Comparison of ENCODE assay signal across 9 cellular contexts in the genomic region with DNA sequence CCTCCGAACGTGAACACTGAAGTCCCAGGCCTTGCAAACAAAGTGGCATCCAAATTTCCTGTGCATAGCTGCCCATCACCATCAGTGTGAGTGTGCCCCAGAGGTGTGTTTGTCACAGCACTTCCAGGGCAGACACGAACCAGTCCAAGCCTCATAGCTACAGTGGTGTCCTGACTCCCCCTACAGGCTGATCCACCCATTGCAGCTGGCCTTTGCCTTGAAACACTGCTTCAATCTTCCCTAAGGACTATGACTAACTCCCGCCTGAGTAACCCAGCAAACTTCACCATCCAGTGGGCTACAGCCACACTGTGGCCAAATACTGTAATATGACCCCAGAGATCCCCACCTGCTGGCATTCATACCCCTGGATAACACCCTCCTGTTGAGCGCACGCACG. TPM values are rescaled to one million over a fixed set of nuclear protein-coding genes. Genes with fewer than 3 reads are reported as not detected.
A peak's percentile ranks its signal among the peaks of the same experiment; 100 is the strongest.
DNase-seq lines count a peak whose midpoint lies in the region; ATAC-seq and TF ChIP-seq lines count a peak whose summit lies in the region.
"Had no signal": no experiment of that assay in that cellular context is flagged by ENCODE, and none has a peak within 500 bp of the region (broad histone marks: within the 10 kb centered on the region; RNA-seq: fewer than 3 reads in every experiment).

No MANE protein-coding gene starts in this region.

- H3K27ac Mint-ChIP-seq in activated CD8-positive, alpha-beta T cell treated with anti-CD3 and anti-CD28 coated beads, Interleukin-2, amount 10 ng/mL, durations not matched to agents 7 days and 5 days, result no peak overlapping the region
- peak overlapping the region in 5 of 6 donors; percentile 5 to 77 (median 61) for H3K27ac Mint-ChIP-seq in immature natural killer cell

- peaks cover 25% of the 10 kb centered on the region for H3K4me1 Mint-ChIP-seq in activated CD8-positive, alpha-beta T cell treated with anti-CD3 and anti-CD28 coated beads, Interleukin-2, amount 10 ng/mL, durations not matched to agents 7 days and 5 days (ENCODE audit: low read depth)
- H3K4me1 Mint-ChIP-seq in immature natural killer cell, result peaks cover 58 to 90% of the 10 kb centered on the region in 2 donors

- H3K27me3 Mint-ChIP-seq in activated CD8-positive, alpha-beta T cell treated with anti-CD3 and anti-CD28 coated beads, Interleukin-2, amount 10 ng/mL, durations not matched to agents 7 days and 5 days (ENCODE audit: low read depth), result no peaks in the 10 kb centered on the region
- peaks cover 6 to 14% (median 7%) of the 10 kb centered on the region in 3 donors for H3K27me3 Mint-ChIP-seq in immature natural killer cell (ENCODE audit: low read depth in 3 of 3)

- peaks cover 2% of the 10 kb centered on the region for H3K9me3 Mint-ChIP-seq in activated CD8-positive, alpha-beta T cell treated with anti-CD3 and anti-CD28 coated beads, Interleukin-2, amount 10 ng/mL, durations not matched to agents 7 days and 5 days (ENCODE audit: insufficient read depth)
- no peaks in the 10 kb centered on the region for H3K9me3 Mint-ChIP-seq in immature natural killer cell

- peaks cover 72% of the 10 kb centered on the region for H3K36me3 Mint-ChIP-seq in activated CD8-positive, alpha-beta T cell treated with anti-CD3 and anti-CD28 coated beads, Interleukin-2, amount 10 ng/mL, durations not matched to agents 7 days and 5 days (ENCODE audit: low read depth)
- peaks cover 14 to 40% (median 22%) of the 10 kb centered on the region in 3 donors for H3K36me3 Mint-ChIP-seq in immature natural killer cell

- CTCF ChIA-PET in activated CD8-positive, alpha-beta T cell treated with anti-CD3 and anti-CD28 coated beads, Interleukin-2, amount 10 ng/mL, durations not matched to agents 7 days and 5 days (lab: Charles Lee), result interaction anchor here (0.6 to 1.7 kb wide), 3 partner anchors 119 to 157 kb away, joined by 3 to 5 read pairs (median 4); no protein-coding TSS in a partner anchor

- H3K27ac ChIP-seq in DOHH2 (ENCODE audit: low read depth, low read length), result no peak overlapping the region

- no peak overlapping the region for H3K9ac ChIP-seq in Loucy (ENCODE audit: low read depth, low read length, poor library complexity, severe bottlenecking)

- H3K9me2 ChIP-seq in DOHH2 (replicated peaks; ENCODE audit: control insufficient read depth, low read length) (no peaks in the 10 kb centered on the region), Loucy (replicated peaks; ENCODE audit: low read depth, low read length) (no peaks in the 10 kb centered on the region)

- peaks cover 54% of the 10 kb centered on the region for H3K36me3 ChIP-seq in DOHH2 (ENCODE audit: control insufficient read depth, low read length)
- H3K36me3 ChIP-seq in Loucy (ENCODE audit: insufficient read depth, low read length), result no peaks in the 10 kb centered on the region; the same call in 1 of the 2 replicates

- no peak for ATAC-seq in activated CD8-positive, alpha-beta T cell treated with anti-CD3 and anti-CD28 coated beads, Interleukin-2, amount 10 ng/mL, durations not matched to agents 7 days and 5 days
- ATAC-seq in GM18870 (IDR thresholded peaks at IDR 0.05; ENCODE audit: unreplicated experiment) (no peak), HG02981 (IDR thresholded peaks at IDR 0.05; ENCODE audit: unreplicated experiment) (no peak), HG02938 (IDR thresholded peaks at IDR 0.05; ENCODE audit: unreplicated experiment) (no peak)

- H3F3A ChIP-seq in DOHH2 (ENCODE audit: control insufficient read depth, insufficient read depth) (no peaks in the 10 kb centered on the region), Loucy (ENCODE audit: low read depth) (no peaks in the 10 kb centered on the region)

- H3K4me3 ChIP-seq in DOHH2 (ENCODE audit: low read length) (no peak overlapping the region), Loucy (ENCODE audit: low read length, poor library complexity, severe bottlenecking) (no peak overlapping the region)

- POLR2A ChIA-PET in activated CD8-positive, alpha-beta T cell treated with anti-CD3 and anti-CD28 coated beads, Interleukin-2, amount 10 ng/mL, durations not matched to agents 7 days and 5 days (lab: Charles Lee), result no interaction called here

- H3K79me2 ChIP-seq in DOHH2 (ENCODE audit: control insufficient read depth, low read length), result peaks cover 28% of the 10 kb centered on the region
- H3K79me2 ChIP-seq in Loucy (ENCODE audit: insufficient read depth, low read length), result peaks cover 68% of the 10 kb centered on the region

- TF ChIP-seq CTCF in DOHH2 (IDR thresholded peaks at IDR 0.05; ENCODE audit: low read depth, low read length, poor library complexity, severe bottlenecking) (peak; percentile 65), Loucy (conservative IDR thresholded peaks at IDR 0.05; ENCODE audit: low read length) (peak; percentile 88)

- peak; percentile 57 for DNase-seq in activated CD8-positive, alpha-beta T cell treated with anti-CD3 and anti-CD28 coated beads, Interleukin-2, amount 10 ng/mL, durations not matched to agents 7 days and 5 days
- peak; percentile 41 to 51 (median 47) for DNase-seq in immature natural killer cell
- DNase-seq in NCI-H2171 (lab: John Stamatoyannopoulos, UW), result no peak
- DNase-seq: left cardiac atrium had no signal

- H4K20me1 ChIP-seq in DOHH2 (ENCODE audit: control insufficient read depth, insufficient read depth, low read depth, low read length) (0 out of 2 replicates have a peak, but pooled peaks cover 2% of the 10 kb centered on the region), Loucy (ENCODE audit: insufficient read depth, low read length, poor library complexity, severe bottlenecking) (peaks cover 15% of the 10 kb centered on the region)

- no peak overlapping the region for H3K4me2 ChIP-seq in DOHH2 (ENCODE audit: low read length)
- peak overlapping the region; percentile 12 for H3K4me2 ChIP-seq in Loucy (ENCODE audit: low read depth, low read length, poor library complexity, severe bottlenecking)

- H3K27me3 ChIP-seq in DOHH2 (ENCODE audit: control insufficient read depth, low read length), result no peaks in the 10 kb centered on the region
- H3K27me3 ChIP-seq in Loucy (ENCODE audit: insufficient read depth, low read length, poor library complexity, severe bottlenecking), result no peaks in the 10 kb centered on the region

- peaks cover 19% of the 10 kb centered on the region for H3K4me1 ChIP-seq in DOHH2 (ENCODE audit: control insufficient read depth, low read length)
- H3K4me1 ChIP-seq in Loucy (ENCODE audit: insufficient read depth, low read length, poor library complexity, severe bottlenecking), result peaks cover 25% of the 10 kb centered on the region

- H2AFZ ChIP-seq in Loucy (ENCODE audit: low read length), result no peak overlapping the region

- no peak overlapping the region for H3K4me3 Mint-ChIP-seq in activated CD8-positive, alpha-beta T cell treated with anti-CD3 and anti-CD28 coated beads, Interleukin-2, amount 10 ng/mL, durations not matched to agents 7 days and 5 days
- H3K4me3 Mint-ChIP-seq in immature natural killer cell, result no peak overlapping the region

- H3K9me3 ChIP-seq in DOHH2 (ENCODE audit: control insufficient read depth, insufficient read depth, low read length) (no peaks in the 10 kb centered on the region), Loucy (ENCODE audit: insufficient read depth, low read depth, low read length) (no peaks in the 10 kb centered on the region)

RNA-seq across cellular contexts. Expression of a gene that starts 3.9 kb away (rescaled TPM):
- total RNA-seq in activated CD8-positive, alpha-beta T cell treated with anti-CD3 and anti-CD28 coated beads, Interleukin-2, amount 10 ng/mL, durations not matched to agents 7 days and 5 days, result 10 to 100 TPM; 25.3 to 25.5 TPM
- 10 to 100 TPM; 15.9 to 23.6 (median 19.6) TPM for polyA plus RNA-seq in immature natural killer cell
